Comparison of ENCODE assay signal across 11 cellular contexts in genomic region chr17:69358688-69359596, GRCh38. TPM values are rescaled to one million over a fixed set of nuclear protein-coding genes. Genes with fewer than 3 reads are reported as not detected.
DNase-seq lines count a peak whose midpoint lies in the region; ATAC-seq lines count a peak whose summit lies in the region.
"Had no signal": no experiment of that assay in that cellular context is flagged by ENCODE, and none has a peak within 500 bp of the region (broad histone marks: within the 10 kb centered on the region; RNA-seq: fewer than 3 reads in every experiment).

No MANE protein-coding gene starts in this region.

- CTCF ChIA-PET in activated CD4-positive, alpha-beta T cell treated with anti-CD3 and anti-CD28 coated beads for 36 hours (lab: Charles Lee): interaction anchor here (1.5 kb wide), 2 partner anchors 38 to 166 kb away, joined by 3 to 6 read pairs; no protein-coding TSS in a partner anchor

- H3K4me1 Mint-ChIP-seq in activated CD4-positive, alpha-beta T cell treated with anti-CD3 and anti-CD28 coated beads for 36 hours: no peaks in the 10 kb centered on the region

- H3K4me3 Mint-ChIP-seq in activated CD4-positive, alpha-beta T cell treated with anti-CD3 and anti-CD28 coated beads for 36 hours: no peak overlapping the region

- peak; percentile 18 for DNase-seq in activated CD4-positive, alpha-beta T cell treated with anti-CD3 and anti-CD28 coated beads for 36 hours
- DNase-seq in activated CD4-positive, alpha-beta T cell treated with anti-CD3 and anti-CD28 coated beads for 48 hours: no peak
- DNase-seq in KBM-7: peak; percentile 11
- DNase-seq in astrocyte of the hippocampus (ENCODE audit: low read depth, low spot score): peak; percentile 5
- DNase-seq in retina: peak; percentile 2
- no peak for DNase-seq in NCI-H128 (lab: John Stamatoyannopoulos, UW; ENCODE audit: unreplicated experiment)
- no peak for DNase-seq in CD1c-positive myeloid dendritic cell (ENCODE audit: extremely low spot score)
- DNase-seq: activated CD4-positive, alpha-beta T cell treated with anti-CD3 and anti-CD28 coated beads, Interleukin-2, amount 50 U/mL, for 48 hours; effector memory CD4-positive, alpha-beta T cell; stimulated activated CD4-positive, alpha-beta T cell treated with anti-CD3 and anti-CD28 coated beads, Interleukin-2, amount 100 ng/mL, for 48 hours had no signal

- POLR2A ChIA-PET in activated CD4-positive, alpha-beta T cell treated with anti-CD3 and anti-CD28 coated beads for 36 hours (lab: Charles Lee): no interaction called here

- in situ Hi-C loops in KBM-7 (cut with MboI; ENCODE audit: low pct_unique_long_range_greater_than_20kb, low sequenced_read_pairs): no loop called here

- intact Hi-C loops in activated CD4-positive, alpha-beta T cell treated with anti-CD3 and anti-CD28 coated beads for 36 hours (cut with DNase I, micrococcal nuclease): loop anchor here in 1 of 2 experiments (2.0 kb wide), 1 partner anchor 166 kb away; no protein-coding TSS in a partner anchor

- no peaks in the 10 kb centered on the region for H3K9me3 Mint-ChIP-seq in activated CD4-positive, alpha-beta T cell treated with anti-CD3 and anti-CD28 coated beads for 36 hours (ENCODE audit: low read depth)

- H3K27ac Mint-ChIP-seq in activated CD4-positive, alpha-beta T cell treated with anti-CD3 and anti-CD28 coated beads for 36 hours: no peak overlapping the region

- no peaks in the 10 kb centered on the region for H3K36me3 Mint-ChIP-seq in activated CD4-positive, alpha-beta T cell treated with anti-CD3 and anti-CD28 coated beads for 36 hours (ENCODE audit: low read depth)

- H3K27me3 Mint-ChIP-seq in activated CD4-positive, alpha-beta T cell treated with anti-CD3 and anti-CD28 coated beads for 36 hours: peaks cover 7% of the 10 kb centered on the region

- ATAC-seq in activated CD4-positive, alpha-beta T cell treated with anti-CD3 and anti-CD28 coated beads for 36 hours: peak; percentile 44
- ATAC-seq in HG02973 (IDR thresholded peaks at IDR 0.05; ENCODE audit: unreplicated experiment): no peak

RNA-seq across cellular contexts. Expression of gene ABCA5, which starts 32.0 kb away (rescaled TPM):
- total RNA-seq in activated CD4-positive, alpha-beta T cell treated with anti-CD3 and anti-CD28 coated beads for 36 hours: 10 to 100 TPM; 14.4 to 15.1 TPM

RNA-seq across cellular contexts. Expression of gene MAP2K6, which starts 55.6 kb away (rescaled TPM):
- total RNA-seq in activated CD4-positive, alpha-beta T cell treated with anti-CD3 and anti-CD28 coated beads for 36 hours: 1 to 10 TPM; 2.7 to 3.4 TPM

Comparison
In these comparisons a context has a peak if more than half of its experiments do, and no peak if none do; other contexts are left out.
1. DNase-seq: peak in activated CD4-positive, alpha-beta T cell treated with anti-CD3 and anti-CD28 coated beads for 36 hours (single experiment), KBM-7 (single experiment), astrocyte of the hippocampus (single experiment) and retina (single experiment); none in activated CD4-positive, alpha-beta T cell treated with anti-CD3 and anti-CD28 coated beads for 48 hours (single experiment), NCI-H128 (single experiment) and CD1c-positive myeloid dendritic cell (single experiment).